ENCODE assay signal across 22 cellular contexts in the genomic region with DNA sequence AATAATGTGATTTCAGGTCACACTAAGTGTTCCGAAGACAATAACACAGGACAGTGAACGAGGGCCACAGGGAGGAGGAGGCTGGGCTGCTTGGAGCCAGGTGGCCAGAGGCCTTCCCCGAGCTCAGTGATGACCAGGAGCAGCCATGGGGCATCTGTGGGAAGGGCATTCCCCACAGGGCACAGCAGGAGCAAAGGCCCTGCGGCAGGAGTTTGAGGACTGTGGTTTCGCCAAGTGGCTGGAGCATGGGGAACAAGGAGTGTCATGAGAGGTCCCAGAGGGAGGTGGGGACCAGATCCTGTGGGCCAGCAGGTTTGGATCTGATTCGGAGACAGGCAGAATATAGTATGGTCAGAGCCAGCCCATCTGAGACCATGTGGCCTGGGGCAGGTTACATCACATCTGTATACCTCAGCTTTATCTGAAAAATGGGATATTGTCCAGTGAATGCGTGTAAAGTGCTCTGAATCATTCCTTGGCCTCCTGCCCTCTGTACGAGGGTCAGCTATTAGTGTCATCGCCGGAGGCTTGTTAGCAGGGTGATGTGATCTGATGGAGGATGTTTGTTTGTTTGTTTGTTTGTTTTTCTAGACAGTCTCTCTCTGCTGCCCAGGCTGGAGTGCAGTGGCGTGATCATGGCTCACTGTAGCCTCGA.
DNase-seq lines count a peak whose midpoint lies in the region; ATAC-seq and TF ChIP-seq lines count a peak whose summit lies in the region.
"Had no signal": no experiment of that assay in that cellular context is flagged by ENCODE, and none has a peak within 500 bp of the region (broad histone marks: within the 10 kb centered on the region; RNA-seq: fewer than 3 reads in every experiment).

No MANE protein-coding gene starts in this region.

- no peak overlapping the region for H3K4me3 ChIP-seq in MG63
- no peak overlapping the region for H3K4me3 ChIP-seq in foreskin fibroblast (ENCODE audit: low read depth in 1 of 2, low read length in 2 of 2)
- H3K4me3 ChIP-seq in BE2C (ENCODE audit: low read depth, low read length), result no peak overlapping the region
- H3K4me3 ChIP-seq: colonic mucosa, GM23338, skin epidermis, thyroid gland had no signal

- ATAC-seq in HG03039 (IDR thresholded peaks at IDR 0.05; ENCODE audit: unreplicated experiment) (no peak), HG02840 (IDR thresholded peaks at IDR 0.05; ENCODE audit: low FRiP score, unreplicated experiment) (no peak)
- ATAC-seq: GM23338, HepG2, T-helper 17 cell had no signal

- DNase-seq in EL (peak; percentile 74), MG63 (peak; percentile 74), astrocyte of the hippocampus (ENCODE audit: low read depth, low spot score) (peak; percentile 68), foreskin fibroblast (peak; percentile 48 to 74), NCI-H2029 treated with DMSO at 0.1 percent for 48 hours (lab: John Stamatoyannopoulos, UW) (no peak), BE2C (no peak)
- DNase-seq: activated CD4-positive, alpha-beta T cell treated with anti-CD3 and anti-CD28 coated beads, Interleukin-2, amount 50 U/mL, for 48 hours; activated naive CD4-positive, alpha-beta T cell treated with anti-CD3 and anti-CD28 coated beads, Interleukin-2, amount 50 U/mL, for 16 hours; activated T-cell treated with anti-CD3 and anti-CD28 coated beads for 4 hours; CD4-positive, alpha-beta memory T cell; colonic mucosa; kidney glomerular epithelial cell; NCI-H1417 treated with DMSO at 0.1 percent for 48 hours; NCI-H69; stimulated activated naive CD4-positive, alpha-beta T cell treated with Interleukin-2 at 50 U/mL for 16 hours; T-helper 17 cell; thyroid gland had no signal

- H3K36me3 ChIP-seq in MG63, result peaks cover 8% of the 10 kb centered on the region
- H3K36me3 ChIP-seq in BE2C, result no peaks in the 10 kb centered on the region
- H3K36me3 ChIP-seq: colonic mucosa had no signal

- no peak for TF ChIP-seq CTCF in foreskin fibroblast (IDR thresholded peaks at IDR 0.05; ENCODE audit: low read depth, low read length)
- no peak for TF ChIP-seq CTCF in BE2C (IDR thresholded peaks at IDR 0.05; ENCODE audit: low read depth, low read length)

- no peaks in the 10 kb centered on the region for H3K27me3 ChIP-seq in MG63
- H3K27me3 ChIP-seq in BE2C, result no peaks in the 10 kb centered on the region
- H3K27me3 ChIP-seq: colonic mucosa, thyroid gland had no signal

- H3K9me3 ChIP-seq in MG63 (no peaks in the 10 kb centered on the region), BE2C (no peaks in the 10 kb centered on the region)
- H3K9me3 ChIP-seq: colonic mucosa, thyroid gland had no signal

- H3K4me1 ChIP-seq in BE2C, result no peaks in the 10 kb centered on the region; the same call in 1 of the 2 replicates

Comparison
In these comparisons a context has a peak if more than half of its experiments do, and no peak if none do; other contexts are left out.
1. DNase-seq: peak in EL (single experiment), MG63 (single experiment), astrocyte of the hippocampus (single experiment) and foreskin fibroblast (2 of 2); none in NCI-H2029 treated with DMSO at 0.1 percent for 48 hours (single experiment) and BE2C (single experiment).